ENCODE assay signal across 9 cellular contexts in genomic region chr2:42922790-42923631, GRCh38.
DNase-seq lines count a peak whose midpoint lies in the region; ATAC-seq and TF ChIP-seq lines count a peak whose summit lies in the region.
"Had no signal": no experiment of that assay in that cellular context is flagged by ENCODE, and none has a peak within 500 bp of the region (broad histone marks: within the 10 kb centered on the region; RNA-seq: fewer than 3 reads in every experiment).

No MANE protein-coding gene starts in this region.

- DNase-seq in GM23338 (ENCODE audit: low spot score), result no peak
- DNase-seq in mammary epithelial cell, result peak; percentile 66
- peak; percentile 87 for DNase-seq in hepatic stellate cell (ENCODE audit: low spot score)
- peak; percentile 90 for DNase-seq in skeletal muscle cell (ENCODE audit: low read depth)
- DNase-seq in HuH-7.5 (ENCODE audit: low spot score), result no peak
- no peak for DNase-seq in putamen (ENCODE audit: low spot score)
- DNase-seq in CD14-positive monocyte (ENCODE audit: low spot score), result no peak
- DNase-seq: NCI-H2081 had no signal

- H3K4me1 Mint-ChIP-seq in GM23338 (peaks cover 45% of the 10 kb centered on the region), CD14-positive monocyte (peaks cover 19% of the 10 kb centered on the region)

- H3K4me1 ChIP-seq in GM23338 (ENCODE audit: insufficient read depth) (peaks cover 32% of the 10 kb centered on the region), mammary epithelial cell (ENCODE audit: insufficient read depth, low read length) (peaks cover 35% of the 10 kb centered on the region)

- no peak overlapping the region for H3K9ac ChIP-seq in mammary epithelial cell (ENCODE audit: insufficient read depth, low read length)

- 59% methylated on average over 7 of the region's 7 CpGs for WGBS in mammary epithelial cell (ENCODE audit: low coverage, missing lambda C conversion rate)

- ATAC-seq in GM23338 (no peak), HG03196 (IDR thresholded peaks at IDR 0.05; ENCODE audit: unreplicated experiment) (no peak)

- peak overlapping the region; percentile 97; the same call in 1 of the 2 replicates for H2AFZ ChIP-seq in GM23338
- H2AFZ ChIP-seq in mammary epithelial cell (ENCODE audit: low read depth, low read length), result peak overlapping the region; percentile 41

- H3K27ac Mint-ChIP-seq in GM23338 (no peak overlapping the region), CD14-positive monocyte (peak overlapping the region in 1 of 7 donors; percentile 79)

- H3K4me3 ChIP-seq in GM23338 (no peak overlapping the region), mammary epithelial cell (replicated peaks in 1 of 3; ENCODE audit: insufficient read depth in 1 of 3, low read depth in 2 of 3, low read length in 3 of 3) (no peak overlapping the region), skeletal muscle cell (ENCODE audit: low read depth, low read length) (no peak overlapping the region)

- no TSS peak for BruUV-seq in mammary epithelial cell (replicated peaks; lab: Mats Ljungman, UMichigan)

- H3K9me3 ChIP-seq in mammary epithelial cell (replicated peaks; ENCODE audit: insufficient read depth, low read length), result no peaks in the 10 kb centered on the region

- H3K36me3 Mint-ChIP-seq in GM23338 (ENCODE audit: low read depth) (no peaks in the 10 kb centered on the region), CD14-positive monocyte (no peaks in the 10 kb centered on the region)

- no peak overlapping the region for H3K27ac ChIP-seq in GM23338 (ENCODE audit: low read depth)
- no peak overlapping the region for H3K27ac ChIP-seq in mammary epithelial cell (ENCODE audit: insufficient read depth, low read depth, low read length)

- H3K36me3 ChIP-seq in GM23338 (ENCODE audit: insufficient read depth) (no peaks in the 10 kb centered on the region), mammary epithelial cell (ENCODE audit: insufficient read depth, low read length) (no peaks in the 10 kb centered on the region)

- TF ChIP-seq CTCF in GM23338 (conservative IDR thresholded peaks at IDR 0.05; ENCODE audit: low read depth in 2 of 2) (no peak), mammary epithelial cell (conservative IDR thresholded peaks at IDR 0.05 in 1 of 2, IDR thresholded peaks at IDR 0.05 in 1 of 2; ENCODE audit: extremely low read depth in 1 of 2, insufficient read depth in 1 of 2, low read depth in 1 of 2, low read length in 2 of 2) (no peak), CD14-positive monocyte (IDR thresholded peaks at IDR 0.05) (no peak)

- in situ Hi-C loops in mammary epithelial cell (cut with MboI; ENCODE audit: low sequenced_read_pairs in 2 of 2), result no loop called here

- dilution Hi-C loops in mammary epithelial cell (cut with HindIII; ENCODE audit: low sequenced_read_pairs), result no loop called here

- H4K20me1 ChIP-seq in GM23338 (replicated peaks; ENCODE audit: insufficient read depth), result no peaks in the 10 kb centered on the region
- H4K20me1 ChIP-seq in mammary epithelial cell (ENCODE audit: insufficient read depth, low read length), result no peaks in the 10 kb centered on the region

- H3F3A ChIP-seq in GM23338 (replicated peaks; ENCODE audit: low read depth), result no peaks in the 10 kb centered on the region; the same call in 1 of the 2 replicates

- H3K4me3 Mint-ChIP-seq in GM23338 (no peak overlapping the region), CD14-positive monocyte (no peak overlapping the region)

- CTCF ChIA-PET in mammary epithelial cell (lab: Charles Lee; ENCODE audit: low non-redundant PET), result no interaction called here

- H3K27me3 ChIP-seq in GM23338 (ENCODE audit: insufficient read depth) (no peaks in the 10 kb centered on the region), mammary epithelial cell (ENCODE audit: insufficient read depth, low read length) (no peaks in the 10 kb centered on the region)

- H3K27me3 Mint-ChIP-seq in GM23338 (ENCODE audit: insufficient read depth, low read depth, poor library complexity), result peaks cover 16% of the 10 kb centered on the region
- peaks cover 0 to 8% (median 7%) of the 10 kb centered on the region in 3 donors for H3K27me3 Mint-ChIP-seq in CD14-positive monocyte (ENCODE audit: low read depth in 3 of 3)

- H3K9me2 ChIP-seq in GM23338 (ENCODE audit: insufficient read depth), result peaks cover 8% of the 10 kb centered on the region

- no peak overlapping the region for H3K4me2 ChIP-seq in GM23338
- H3K4me2 ChIP-seq in mammary epithelial cell (ENCODE audit: insufficient read depth, low read depth, low read length), result no peak overlapping the region

- H3K9me3 Mint-ChIP-seq in GM23338, result no peaks in the 10 kb centered on the region; the same call in 2 of the 3 replicates
- H3K9me3 Mint-ChIP-seq in CD14-positive monocyte, result peaks cover 0 to 2% (median 0%) of the 10 kb centered on the region in 7 donors

- no peaks in the 10 kb centered on the region for H3K79me2 ChIP-seq in GM23338 (replicated peaks; ENCODE audit: insufficient read depth)
- no peaks in the 10 kb centered on the region for H3K79me2 ChIP-seq in mammary epithelial cell (ENCODE audit: insufficient read depth, low read length)

- intact Hi-C loops in mammary epithelial cell (cut with micrococcal nuclease), result no loop called here
- intact Hi-C loops in CD14-positive monocyte (cut with micrococcal nuclease), result no loop called here

TF ChIP-seq in GM23338, 12 proteins besides CTCF, POLR2A, EP300 and RAD21 (continues in another document):
- TF ChIP-seq EZH2 (IDR thresholded peaks at IDR 0.05; ENCODE audit: low read depth, unreplicated experiment) (no peak), ZNF114 (CRISPR knock-in tag; IDR thresholded peaks at IDR 0.05) (no peak), NANOG (IDR thresholded peaks at IDR 0.05; ENCODE audit: borderline replicate concordance) (no peak), ZNF331 (CRISPR knock-in tag; IDR thresholded peaks at IDR 0.05; ENCODE audit: low read depth) (no peak), POLR2AphosphoS5 (IDR thresholded peaks at IDR 0.05; ENCODE audit: low read depth) (no peak), CREB1 (CRISPR knock-in tag; IDR thresholded peaks at IDR 0.05; ENCODE audit: low read depth) (no peak), ZNF462 (CRISPR knock-in tag; IDR thresholded peaks at IDR 0.05) (no peak)

Comparison
In these comparisons a context has a peak if more than half of its experiments do, and no peak if none do; other contexts are left out.
1. DNase-seq: peak in mammary epithelial cell (single experiment), hepatic stellate cell (single experiment) and skeletal muscle cell (single experiment); none in GM23338 (single experiment), HuH-7.5 (single experiment), putamen (single experiment) and CD14-positive monocyte (single experiment).